In genomic region chr20:53870426-53871199, GRCh38 we compare ENCODE assay signal across 1 cellular context.
TF ChIP-seq lines count a peak whose summit lies in the region.

No MANE protein-coding gene starts in this region.

TF ChIP-seq in GM12878, 131 proteins besides CTCF, POLR2A, EP300 and RAD21 (continued from another document):
- TF ChIP-seq SKIL (IDR thresholded peaks at IDR 0.05; ENCODE audit: low read depth, poor library complexity, severe bottlenecking): no peak
- TF ChIP-seq ETV6 (conservative IDR thresholded peaks at IDR 0.05 in 1 of 2, IDR thresholded peaks at IDR 0.05 in 1 of 2; ENCODE audit: borderline replicate concordance in 1 of 2, low read depth in 1 of 2): peak in 1 of 2 experiments; percentile 91; a peak in 1 of 4 replicates
- no peak for TF ChIP-seq POLR2AphosphoS2 (IDR thresholded peaks at IDR 0.05; ENCODE audit: low read depth, low read length)
- peak; percentile 49 for TF ChIP-seq NFXL1 (IDR thresholded peaks at IDR 0.05; ENCODE audit: borderline replicate concordance)
TF ChIP-seq in GM12878: peak in this region for 2.
